2 cellular contexts compared by ENCODE assay signal in genomic region chr10:124745678-124746077, GRCh38.
A peak's percentile ranks its signal among the peaks of the same experiment; 100 is the strongest.
TF ChIP-seq lines count a peak whose summit lies in the region.

No MANE protein-coding gene starts in this region.

TF ChIP-seq in GM12878, 131 proteins besides CTCF, POLR2A, EP300 and RAD21:
- TF ChIP-seq SMC3 (IDR thresholded peaks at IDR 0.05; ENCODE audit: borderline replicate concordance, low read length) (peak; percentile 59), STAT1 (conservative IDR thresholded peaks at IDR 0.05) (no peak)
TF ChIP-seq in GM12878: peak in this region for 1.

TF ChIP-seq in HepG2, 621 proteins besides CTCF, POLR2A, EP300 and RAD21:
- TF ChIP-seq JUND (CRISPR knock-in tag; IDR thresholded peaks at IDR 0.05) (no peak), RBM39 (IDR thresholded peaks at IDR 0.05; ENCODE audit: low read depth, low read length, poor library complexity, severe bottlenecking) (no peak), HNRNPLL (IDR thresholded peaks at IDR 0.05; ENCODE audit: low read depth, low read length, poor library complexity, severe bottlenecking) (no peak), ZNF234 (CRISPR knock-in tag; conservative IDR thresholded peaks at IDR 0.05) (no peak), ARID3A (IDR thresholded peaks at IDR 0.05; ENCODE audit: low read depth, low read length) (0 out of 2 replicates have a peak, but pooled peaks have one; percentile 39), SP5 (CRISPR knock-in tag; IDR thresholded peaks at IDR 0.05; ENCODE audit: borderline replicate concordance, low read depth) (no peak), STAG1 (CRISPR knock-in tag; IDR thresholded peaks at IDR 0.05) (peak; percentile 68), TCF12 (IDR thresholded peaks at IDR 0.05) (no peak), TCF12 (CRISPR knock-in tag; IDR thresholded peaks at IDR 0.05) (no peak)
